20 cellular contexts compared by ENCODE assay signal in the genomic region with DNA sequence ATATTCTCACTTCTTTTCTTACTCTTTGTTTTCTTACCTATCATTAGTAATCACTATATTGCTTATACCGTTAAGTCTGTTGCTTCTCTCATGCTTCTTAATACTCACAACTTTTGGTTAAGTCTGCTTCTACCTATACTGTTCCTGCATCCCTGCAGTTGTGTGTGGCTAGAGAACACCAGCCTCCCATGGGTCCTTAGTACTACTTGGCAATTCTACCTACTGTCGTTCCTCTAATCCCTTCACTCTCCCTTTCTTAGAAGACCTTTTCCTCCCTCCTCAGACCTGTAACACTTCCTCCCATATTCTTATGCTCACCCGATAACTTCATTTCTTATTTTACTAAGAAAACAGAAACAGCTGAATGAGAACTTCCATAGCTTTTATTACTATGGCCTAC.
"Had no signal": no experiment of that assay in that cellular context is flagged by ENCODE, and none has a peak within 500 bp of the region (broad histone marks: within the 10 kb centered on the region; RNA-seq: fewer than 3 reads in every experiment).

No MANE protein-coding gene starts in this region.

- H3K27ac ChIP-seq: brain microvascular endothelial cell, heart left ventricle, prostate gland, upper lobe of right lung had no signal

- H3K9me3 ChIP-seq: heart left ventricle, prostate gland, upper lobe of right lung had no signal

- H3K27me3 ChIP-seq: brain microvascular endothelial cell, heart left ventricle, upper lobe of right lung had no signal

- H3K27ac Mint-ChIP-seq: activated CD4-positive, alpha-beta memory T cell treated with anti-CD3 and anti-CD28 coated beads, Interleukin-2, amount 10 ng/mL, durations not matched to agents 7 days and 5 days; activated naive CD8-positive, alpha-beta T cell treated with anti-CD3 and anti-CD28 coated beads, Interleukin-2, amount 10 ng/mL, durations not matched to agents 7 days and 5 days; T-helper 1 cell treated with Interleukin-12 subunit alpha and Interleukin-12 subunit beta and Interleukin-4 antibody, amounts not matched to agents 30 μg/mL and 1 μg/mL, for 36 hours had no signal

- H3K9me3 Mint-ChIP-seq: activated CD4-positive, alpha-beta memory T cell treated with anti-CD3 and anti-CD28 coated beads, Interleukin-2, amount 10 ng/mL, durations not matched to agents 7 days and 5 days; T-helper 1 cell treated with Interleukin-12 subunit alpha and Interleukin-12 subunit beta and Interleukin-4 antibody, amounts not matched to agents 30 μg/mL and 1 μg/mL, for 36 hours had no signal

- ATAC-seq: heart left ventricle; left colon; right cardiac atrium; stimulated activated naive CD8-positive, alpha-beta T cell treated with anti-CD3 and anti-CD28 coated beads, Interleukin-15, Interleukin-2, amounts not matched to agents 100 U/mL and 50 U/mL, for 24 hours; upper lobe of right lung had no signal

- H3K27me3 Mint-ChIP-seq: activated CD4-positive, alpha-beta memory T cell treated with anti-CD3 and anti-CD28 coated beads, Interleukin-2, amount 10 ng/mL, durations not matched to agents 7 days and 5 days; activated naive CD8-positive, alpha-beta T cell treated with anti-CD3 and anti-CD28 coated beads, Interleukin-2, amount 10 ng/mL, durations not matched to agents 7 days and 5 days had no signal

- H3K4me3 Mint-ChIP-seq: activated CD4-positive, alpha-beta memory T cell treated with anti-CD3 and anti-CD28 coated beads, Interleukin-2, amount 10 ng/mL, durations not matched to agents 7 days and 5 days; activated naive CD8-positive, alpha-beta T cell treated with anti-CD3 and anti-CD28 coated beads, Interleukin-2, amount 10 ng/mL, durations not matched to agents 7 days and 5 days; T-helper 1 cell treated with Interleukin-12 subunit alpha and Interleukin-12 subunit beta and Interleukin-4 antibody, amounts not matched to agents 30 μg/mL and 1 μg/mL, for 36 hours had no signal

- DNase-seq: activated CD4-positive, alpha-beta memory T cell treated with anti-CD3 and anti-CD28 coated beads, Interleukin-2, amount 10 ng/mL, durations not matched to agents 7 days and 5 days; activated CD4-positive, alpha-beta T cell treated with anti-CD3 and anti-CD28 coated beads for 4 hours; activated CD8-positive, alpha-beta memory T cell treated with anti-CD3 and anti-CD28 coated beads, Interleukin-2, amount 50 U/mL, for 4 hours; activated effector memory CD4-positive, alpha-beta T cell treated with anti-CD3 and anti-CD28 coated beads, Interleukin-2, amount 50 U/mL, for 16 hours; activated naive CD8-positive, alpha-beta T cell treated with anti-CD3 and anti-CD28 coated beads, Interleukin-2, amount 10 ng/mL, durations not matched to agents 7 days and 5 days; activated T-cell treated with anti-CD3 and anti-CD28 coated beads, Interleukin-2, amount 50 U/mL, for 48 hours; anterior cingulate cortex; brain microvascular endothelial cell; heart left ventricle; left colon; midbrain; occipital lobe; right cardiac atrium; small intestine; stimulated activated CD4-positive, alpha-beta T cell treated with anti-CD3 and anti-CD28 coated beads, Interleukin-4, amount 100 ng/mL, for 24 hours; stimulated activated naive CD8-positive, alpha-beta T cell treated with anti-CD3 and anti-CD28 coated beads, Interleukin-15, Interleukin-2, amounts not matched to agents 100 U/mL and 50 U/mL, for 24 hours; upper lobe of right lung had no signal

- H3K36me3 ChIP-seq: brain microvascular endothelial cell, heart left ventricle, prostate gland, upper lobe of right lung had no signal

- H3K4me3 ChIP-seq: heart left ventricle, lung, prostate gland, upper lobe of right lung had no signal
